ENCODE assay signal across 11 cellular contexts in genomic region chr2:104862061-104862941, GRCh38. TPM values are rescaled to one million over a fixed set of nuclear protein-coding genes. Genes with fewer than 3 reads are reported as not detected.
DNase-seq lines count a peak whose midpoint lies in the region; ATAC-seq and TF ChIP-seq lines count a peak whose summit lies in the region.
"Had no signal": no experiment of that assay in that cellular context is flagged by ENCODE, and none has a peak within 500 bp of the region (broad histone marks: within the 10 kb centered on the region; RNA-seq: fewer than 3 reads in every experiment).

No MANE protein-coding gene starts in this region.

- H3K4me3 ChIP-seq in HEK293 (ENCODE audit: low read depth, low read length) (peak overlapping the region; percentile 51), spleen (peak overlapping the region in 2 of 8 donors; percentile 16 to 43)
- no peak overlapping the region for H3K4me3 ChIP-seq in naive thymus-derived CD4-positive, alpha-beta T cell (ENCODE audit: low read length)

- 3 to 8% (median 4%) methylated on average over 30 to 60 of the region's 60 CpGs for WGBS in spleen, 5 donors

- CTCF ChIA-PET in HEK293 (lab: Yijun Ruan, JAX): interaction anchor here (0.7 to 2.8 kb wide), 2 partner anchors 13 to 926 kb away, joined by 5 to 15 read pairs; no protein-coding TSS in a partner anchor
- CTCF ChIA-PET in naive thymus-derived CD4-positive, alpha-beta T cell (lab: Charles Lee): no interaction called here

- H3K27ac ChIP-seq in HEK293 (ENCODE audit: extremely low read depth, low read depth, low read length) (peak overlapping the region; percentile 51; the same call in 1 of the 2 replicates), cingulate gyrus (ENCODE audit: low read depth, low read length) (peak overlapping the region; percentile 96), spleen (no peak overlapping the region)
- no peak overlapping the region for H3K27ac ChIP-seq in naive thymus-derived CD4-positive, alpha-beta T cell (ENCODE audit: low read depth, low read length)
- H3K27ac ChIP-seq: Peyer's patch had no signal

- intact Hi-C loops in naive thymus-derived CD4-positive, alpha-beta T cell (cut with micrococcal nuclease): no loop called here
- intact Hi-C loops in spleen (cut with DNase I; ENCODE audit: low total_unique reads): no loop called here

- H3K36me3 Mint-ChIP-seq in naive thymus-derived CD4-positive, alpha-beta T cell: peaks cover 0 to 15% (median 0%) of the 10 kb centered on the region in 5 donors

- TF ChIP-seq POLR2A in spleen (IDR thresholded peaks at IDR 0.05): no peak

- H3K4me1 Mint-ChIP-seq in naive thymus-derived CD4-positive, alpha-beta T cell: peaks cover 10 to 26% (median 11%) of the 10 kb centered on the region in 7 donors

- peaks cover 10 to 41% of the 10 kb centered on the region in 2 donors for H3K27me3 ChIP-seq in naive thymus-derived CD4-positive, alpha-beta T cell (ENCODE audit: control insufficient read depth in 2 of 2, insufficient read depth in 2 of 2, low read length in 2 of 2)
- peaks cover 25 to 100% (median 99%) of the 10 kb centered on the region in 7 donors for H3K27me3 ChIP-seq in spleen (replicated peaks in 1 of 7)

- TF ChIP-seq CTCF in HEK293 (tag by site-specific recombination; IDR thresholded peaks at IDR 0.05) (no peak), spleen (IDR thresholded peaks at IDR 0.05 in 8 of 11, conservative IDR thresholded peaks at IDR 0.05 in 3 of 11) (no peak)

- peak in 9 of 14 donors; percentile 33 to 87 (median 72) for DNase-seq in C1 segment of cervical spinal cord (lab: John Stamatoyannopoulos, UW)
- DNase-seq in naive thymus-derived CD4-positive, alpha-beta T cell: no peak
- no peak for DNase-seq in NCI-H2029 treated with DMSO at 0.1 percent for 48 hours (lab: John Stamatoyannopoulos, UW)
- DNase-seq in spleen: no peak
- no peak for DNase-seq in NOMO-1 treated with dmso at 0.1 percent for 144 hours (lab: John Stamatoyannopoulos, UW; ENCODE audit: unreplicated experiment)
- DNase-seq: GF-D8, IMR-90, Peyer's patch had no signal

- no peak for ATAC-seq in naive thymus-derived CD4-positive, alpha-beta T cell
- ATAC-seq in HG02938 (IDR thresholded peaks at IDR 0.05; ENCODE audit: unreplicated experiment): no peak

- peaks cover 85 to 91% (median 89%) of the 10 kb centered on the region in 5 donors for H3K27me3 Mint-ChIP-seq in naive thymus-derived CD4-positive, alpha-beta T cell

- H3K4me1 ChIP-seq in HEK293 (ENCODE audit: control insufficient read depth, insufficient read depth, low read length) (peaks cover 2% of the 10 kb centered on the region; the same call in 1 of the 2 replicates), spleen (peaks cover 0 to 43% (median 21%) of the 10 kb centered on the region in 6 donors)
- H3K4me1 ChIP-seq in naive thymus-derived CD4-positive, alpha-beta T cell (ENCODE audit: control insufficient read depth in 2 of 2, insufficient read depth in 2 of 2, low read length in 2 of 2): peaks cover 0 to 4% of the 10 kb centered on the region in 2 donors

- H3K4me3 Mint-ChIP-seq in naive thymus-derived CD4-positive, alpha-beta T cell: peak overlapping the region in 7 of 10 donors; percentile 15 to 66 (median 51)

- peak overlapping the region in 1 of 9 donors; percentile 26 for H3K27ac Mint-ChIP-seq in naive thymus-derived CD4-positive, alpha-beta T cell

- POLR2A ChIA-PET in HEK293 (lab: Yijun Ruan, JAX): interaction anchor here (1.6 kb wide), 1 partner anchor 8 kb away, joined by 7 read pairs; the partner anchor contains the start of gene POU3F3
- POLR2A ChIA-PET in naive thymus-derived CD4-positive, alpha-beta T cell (lab: Charles Lee): no interaction called here

- peaks cover 0 to 46% (median 20%) of the 10 kb centered on the region in 11 donors for H3K9me3 Mint-ChIP-seq in naive thymus-derived CD4-positive, alpha-beta T cell

- peaks cover 0 to 8% of the 10 kb centered on the region in 2 experiments; a peak in 2 of 3 replicates for H3K36me3 ChIP-seq in HEK293 (ENCODE audit: control insufficient read depth in 2 of 2, insufficient read depth in 1 of 2, low read length in 2 of 2)
- no peaks in the 10 kb centered on the region for H3K36me3 ChIP-seq in naive thymus-derived CD4-positive, alpha-beta T cell (ENCODE audit: control insufficient read depth in 2 of 3, insufficient read depth in 3 of 3, low read length in 3 of 3)
- no peaks in the 10 kb centered on the region for H3K36me3 ChIP-seq in spleen
- H3K36me3 ChIP-seq: Peyer's patch had no signal

- H3K9me3 ChIP-seq in HEK293 (ENCODE audit: control insufficient read depth, insufficient read depth, low read depth, low read length): no peaks in the 10 kb centered on the region
- H3K9me3 ChIP-seq in naive thymus-derived CD4-positive, alpha-beta T cell (ENCODE audit: control insufficient read depth in 2 of 3, low read length in 3 of 3): peaks cover 0 to 5% (median 0%) of the 10 kb centered on the region in 3 experiments
- peaks cover 0 to 6% (median 0%) of the 10 kb centered on the region in 8 donors for H3K9me3 ChIP-seq in spleen

TF ChIP-seq in HEK293, 187 proteins besides CTCF, POLR2A, EP300 and RAD21 (continues in another document):
- TF ChIP-seq ZFHX2 (tag by site-specific recombination; conservative IDR thresholded peaks at IDR 0.05) (0 out of 2 replicates have a peak, but pooled peaks have one; percentile 8), ZNF24 (tag by site-specific recombination; IDR thresholded peaks at IDR 0.05) (no peak), ZFP37 (tag by site-specific recombination; IDR thresholded peaks at IDR 0.05) (no peak), MEIS1 (CRISPR knock-in tag; IDR thresholded peaks at IDR 0.05; ENCODE audit: borderline replicate concordance) (no peak), ZNF239 (tag by site-specific recombination; IDR thresholded peaks at IDR 0.05) (no peak), ZNF398 (tag by site-specific recombination; IDR thresholded peaks at IDR 0.05) (no peak), ZNF692 (tag by site-specific recombination; IDR thresholded peaks at IDR 0.05) (peak; percentile 74), ZNF132 (tag by site-specific recombination; IDR thresholded peaks at IDR 0.05; ENCODE audit: borderline replicate concordance) (no peak), ZNF133 (tag by site-specific recombination; IDR thresholded peaks at IDR 0.05) (no peak), TSHZ1 (tag by site-specific recombination; IDR thresholded peaks at IDR 0.05; ENCODE audit: borderline replicate concordance) (no peak)

RNA-seq across cellular contexts. Expression of gene POU3F3, which starts 8.4 kb away (rescaled TPM):
- total RNA-seq in naive thymus-derived CD4-positive, alpha-beta T cell: not detected
- polyA plus RNA-seq in naive thymus-derived CD4-positive, alpha-beta T cell: not detected
- total RNA-seq in spleen: not detected
- polyA plus RNA-seq in spleen: not detected
- total RNA-seq: IMR-90 had no signal
- polyA plus RNA-seq: IMR-90 had no signal

Comparison
In these comparisons a context has a peak if more than half of its experiments do, and no peak if none do; other contexts are left out.
1. DNase-seq: peak in C1 segment of cervical spinal cord (9 of 14); none in naive thymus-derived CD4-positive, alpha-beta T cell (0 of 9), NCI-H2029 treated with DMSO at 0.1 percent for 48 hours (single experiment), spleen (single experiment) and NOMO-1 treated with dmso at 0.1 percent for 144 hours (single experiment).
2. H3K27ac ChIP-seq: peak in HEK293 (single experiment) and cingulate gyrus (single experiment); none in naive thymus-derived CD4-positive, alpha-beta T cell (single experiment) and spleen (0 of 8).